In genomic region chr14:49893309-49894213, GRCh38 we compare ENCODE assay signal across 8 cellular contexts. TPM values are rescaled to one million over a fixed set of nuclear protein-coding genes. Genes with fewer than 3 reads are reported as not detected.
A peak's percentile ranks its signal among the peaks of the same experiment; 100 is the strongest.
DNase-seq lines count a peak whose midpoint lies in the region; ATAC-seq, FAIRE-seq and TF ChIP-seq lines count a peak whose summit lies in the region.

No MANE protein-coding gene starts in this region.

- H3K4me3 ChIP-seq in Caco-2 (ENCODE audit: low read depth, low read length) (peak overlapping the region; percentile 84), WI38 (ENCODE audit: low read depth, low read length) (peak overlapping the region; percentile 93), bronchial epithelial cell (ENCODE audit: low read depth, low read length) (peak overlapping the region; percentile 97)

- H3K9me3 ChIP-seq in Caco-2: no peaks in the 10 kb centered on the region

- H3K36me3 ChIP-seq in Caco-2 (ENCODE audit: control insufficient read depth, insufficient read depth, low read length) (no peaks in the 10 kb centered on the region), bronchial epithelial cell (ENCODE audit: control insufficient read depth, insufficient read depth, low read length) (peaks cover 3% of the 10 kb centered on the region)

- ATAC-seq in GM21367 (IDR thresholded peaks at IDR 0.05; ENCODE audit: unreplicated experiment): peak; percentile 30
- peak; percentile 69 for ATAC-seq in left lobe of liver

- CTCF ChIA-PET in Caco-2 (lab: Charles Lee): interaction anchor here (0.7 to 1.0 kb wide), 3 partner anchors 110 to 775 kb away, joined by 3 to 8 read pairs (median 3); partner anchors contain the start of gene SAV1

- DNase-seq in Caco-2: peak; percentile 24 to 64
- DNase-seq in HT1080 (ENCODE audit: low read depth): peak; percentile 48
- no peak for DNase-seq in bronchial epithelial cell (ENCODE audit: low read depth)
- peak; percentile 67 for DNase-seq in left lobe of liver (ENCODE audit: low spot score)
- DNase-seq in stimulated activated CD4-positive, alpha-beta T cell treated with anti-CD3 and anti-CD28 coated beads, Interleukin-4, amount 100 ng/mL, for 48 hours (ENCODE audit: low read depth in 2 of 2): peak; percentile 80 to 85
- no peak for DNase-seq in foreskin melanocyte

- no peaks in the 10 kb centered on the region for H3K27me3 Mint-ChIP-seq in Caco-2 (ENCODE audit: insufficient read depth, unreplicated experiment)

- TSS peak; percentile 47 for BruUV-seq in Caco-2 (replicated peaks; lab: Mats Ljungman, UMichigan)

- POLR2A ChIA-PET in Caco-2 (lab: Charles Lee): interaction anchor here (1.5 to 1.8 kb wide), 2 partner anchors 107 to 110 kb away, joined by 3 to 13 read pairs; no protein-coding TSS in a partner anchor

- peaks cover 59% of the 10 kb centered on the region for H3K36me3 Mint-ChIP-seq in Caco-2 (ENCODE audit: insufficient read depth, unreplicated experiment)

- intact Hi-C loops in Caco-2 (cut with micrococcal nuclease; ENCODE audit: unreplicated experiment): loop anchor here (2.0 to 10.0 kb wide), 2 partner anchors 31 to 211 kb away; no protein-coding TSS in a partner anchor

- H3K4me1 ChIP-seq in Caco-2: peaks cover 26% of the 10 kb centered on the region

- peak overlapping the region; percentile 91 for H3K4me3 Mint-ChIP-seq in Caco-2 (ENCODE audit: unreplicated experiment)

- peak; percentile 50 for FAIRE-seq in bronchial epithelial cell (lab: Jason Lieb, UNC)

- H3K4me1 Mint-ChIP-seq in Caco-2 (ENCODE audit: low read depth, unreplicated experiment): peaks cover 40% of the 10 kb centered on the region

- TF ChIP-seq CTCF in Caco-2 (IDR thresholded peaks at IDR 0.05; ENCODE audit: insufficient read depth in 1 of 2, low read depth in 1 of 2, low read length in 1 of 2, severe bottlenecking in 1 of 2, unreplicated experiment in 1 of 2): no peak
- no peak for TF ChIP-seq CTCF in WI38 (IDR thresholded peaks at IDR 0.05; ENCODE audit: low read depth, low read length)
- no peak for TF ChIP-seq CTCF in bronchial epithelial cell (IDR thresholded peaks at IDR 0.05; ENCODE audit: insufficient read depth, low read length, severe bottlenecking)

- H3K9me3 Mint-ChIP-seq in Caco-2 (ENCODE audit: unreplicated experiment): no peaks in the 10 kb centered on the region

- H3K27me3 ChIP-seq in Caco-2 (replicated peaks; ENCODE audit: control insufficient read depth, insufficient read depth, low read length): no peaks in the 10 kb centered on the region
- H3K27me3 ChIP-seq in bronchial epithelial cell (ENCODE audit: control insufficient read depth, insufficient read depth, low read length): no peaks in the 10 kb centered on the region

- peak overlapping the region; percentile 98 for H3K27ac Mint-ChIP-seq in Caco-2 (ENCODE audit: unreplicated experiment)

RNA-seq across cellular contexts. Expression of gene ARF6, which starts 0.7 kb away (rescaled TPM):
- total RNA-seq in Caco-2 (2022) (58.1 and 58.8 TPM in 2 replicates), bronchial epithelial cell (83.2 and 90.0 TPM in 2 replicates), left lobe of liver (20.9 TPM)
- total RNA-seq in HT1080 (2014; rRNA removed; shearing (Covaris generic)): 65.4 and 119 TPM in 2 replicates
- polyA plus RNA-seq in HT1080 (2015; cell fraction: cytosol; rRNA removed): 121 and 132 TPM in 2 replicates
- polyA plus RNA-seq in HT1080 (2015; cell fraction: nucleus; rRNA removed): 64.0 and 64.1 TPM in 2 replicates

RNA-seq across cellular contexts. Expression of gene NEMF, which starts 41.0 kb away (rescaled TPM):
- total RNA-seq in Caco-2 (2022) (57.4 and 62.7 TPM in 2 replicates), bronchial epithelial cell (30.3 and 45.8 TPM in 2 replicates), left lobe of liver (18.2 TPM)
- 31.2 and 38.6 TPM in 2 replicates for total RNA-seq in HT1080 (2014; rRNA removed; shearing (Covaris generic))
- 21.7 and 28.4 TPM in 2 replicates for polyA plus RNA-seq in HT1080 (2015; cell fraction: cytosol; rRNA removed)
- 76.7 and 92.4 TPM in 2 replicates for polyA plus RNA-seq in HT1080 (2015; cell fraction: nucleus; rRNA removed)

Comparison
In these comparisons a context has a peak if more than half of its experiments do, and no peak if none do; other contexts are left out.
1. DNase-seq: peak in Caco-2 (2 of 2), HT1080 (single experiment), left lobe of liver (single experiment) and stimulated activated CD4-positive, alpha-beta T cell treated with anti-CD3 and anti-CD28 coated beads, Interleukin-4, amount 100 ng/mL, for 48 hours (2 of 2); none in bronchial epithelial cell (single experiment) and foreskin melanocyte (single experiment).
2. Peak in every context shown above with its lines, with median percentiles within 50 percentile points of each other: H3K4me3 ChIP-seq.